In the genomic region with DNA sequence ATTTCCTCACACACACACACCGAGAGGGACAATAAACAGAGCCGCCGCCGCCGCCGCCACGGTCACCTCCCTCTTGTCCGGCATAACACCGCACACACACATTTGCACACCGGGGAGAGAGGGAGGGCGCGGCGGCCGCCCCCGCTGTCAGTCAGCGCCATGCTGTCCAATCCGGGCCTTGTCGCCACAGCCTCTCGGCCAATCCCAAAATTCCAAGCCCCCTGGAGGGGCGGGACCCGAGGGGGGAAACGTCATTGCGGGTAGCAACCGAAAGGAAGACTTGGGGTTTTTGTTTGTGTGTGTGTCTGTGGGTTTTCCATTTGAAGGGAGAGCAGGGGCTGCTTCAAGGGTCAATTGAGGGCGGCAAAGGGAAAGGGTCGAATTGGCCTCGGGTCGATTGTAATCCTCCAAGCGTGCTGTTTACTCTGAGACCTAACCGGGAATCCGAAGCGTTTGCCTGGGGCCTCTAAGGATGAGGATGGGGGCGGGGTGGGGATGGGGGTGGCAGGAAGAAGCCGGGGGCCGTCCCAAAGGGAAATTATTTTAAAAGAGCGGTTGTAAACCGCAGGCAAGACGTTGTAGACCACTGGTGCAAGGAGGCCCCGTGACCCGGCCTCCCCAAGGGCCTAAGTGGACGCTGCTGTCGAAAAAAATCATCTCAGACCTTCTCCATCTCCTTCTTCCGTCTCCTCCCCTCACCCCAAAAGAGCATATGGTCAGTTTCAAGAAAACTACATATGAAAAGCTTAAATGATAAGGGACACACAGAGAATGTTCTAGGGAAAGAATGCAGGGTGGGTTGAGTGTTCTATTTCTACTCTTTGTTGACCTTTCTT, we compare ENCODE assay signal across 8 cellular contexts. TPM values are rescaled to one million over a fixed set of nuclear protein-coding genes. Genes with fewer than 3 reads are reported as not detected.
DNase-seq lines count a peak whose midpoint lies in the region; ATAC-seq, FAIRE-seq and TF ChIP-seq lines count a peak whose summit lies in the region.

A gene with protein sequence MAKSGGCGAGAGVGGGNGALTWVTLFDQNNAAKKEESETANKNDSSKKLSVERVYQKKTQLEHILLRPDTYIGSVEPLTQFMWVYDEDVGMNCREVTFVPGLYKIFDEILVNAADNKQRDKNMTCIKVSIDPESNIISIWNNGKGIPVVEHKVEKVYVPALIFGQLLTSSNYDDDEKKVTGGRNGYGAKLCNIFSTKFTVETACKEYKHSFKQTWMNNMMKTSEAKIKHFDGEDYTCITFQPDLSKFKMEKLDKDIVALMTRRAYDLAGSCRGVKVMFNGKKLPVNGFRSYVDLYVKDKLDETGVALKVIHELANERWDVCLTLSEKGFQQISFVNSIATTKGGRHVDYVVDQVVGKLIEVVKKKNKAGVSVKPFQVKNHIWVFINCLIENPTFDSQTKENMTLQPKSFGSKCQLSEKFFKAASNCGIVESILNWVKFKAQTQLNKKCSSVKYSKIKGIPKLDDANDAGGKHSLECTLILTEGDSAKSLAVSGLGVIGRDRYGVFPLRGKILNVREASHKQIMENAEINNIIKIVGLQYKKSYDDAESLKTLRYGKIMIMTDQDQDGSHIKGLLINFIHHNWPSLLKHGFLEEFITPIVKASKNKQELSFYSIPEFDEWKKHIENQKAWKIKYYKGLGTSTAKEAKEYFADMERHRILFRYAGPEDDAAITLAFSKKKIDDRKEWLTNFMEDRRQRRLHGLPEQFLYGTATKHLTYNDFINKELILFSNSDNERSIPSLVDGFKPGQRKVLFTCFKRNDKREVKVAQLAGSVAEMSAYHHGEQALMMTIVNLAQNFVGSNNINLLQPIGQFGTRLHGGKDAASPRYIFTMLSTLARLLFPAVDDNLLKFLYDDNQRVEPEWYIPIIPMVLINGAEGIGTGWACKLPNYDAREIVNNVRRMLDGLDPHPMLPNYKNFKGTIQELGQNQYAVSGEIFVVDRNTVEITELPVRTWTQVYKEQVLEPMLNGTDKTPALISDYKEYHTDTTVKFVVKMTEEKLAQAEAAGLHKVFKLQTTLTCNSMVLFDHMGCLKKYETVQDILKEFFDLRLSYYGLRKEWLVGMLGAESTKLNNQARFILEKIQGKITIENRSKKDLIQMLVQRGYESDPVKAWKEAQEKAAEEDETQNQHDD (N-terminal part only) (minus strand): TSS at position 98 of the 836 bp plus-strand sequence. CDS start 610 bp downstream, outside the sequence.

- no peaks in the 10 kb centered on the region for H3K36me3 ChIP-seq in adipocyte (ENCODE audit: control insufficient read depth, insufficient read depth, low read length, severe bottlenecking)
- H3K36me3 ChIP-seq in pancreas = no peaks in the 10 kb centered on the region
- H3K36me3 ChIP-seq in tibial artery = no peaks in the 10 kb centered on the region

- 1 to 2% methylated on average over 37 to 43 of the region's 43 CpGs for WGBS in pancreas, 2 donors

- no peak for TF ChIP-seq CTCF in GM12865 (IDR thresholded peaks at IDR 0.05; ENCODE audit: insufficient read depth, low read depth, low read length, missing control alignments)
- no peak for TF ChIP-seq CTCF in pancreas (IDR thresholded peaks at IDR 0.05)
- TF ChIP-seq CTCF in tibial artery (IDR thresholded peaks at IDR 0.05) = no peak

- peak within 1 kb of the TSS; percentile 95 for H3K9ac ChIP-seq in adipocyte (ENCODE audit: low read length)

- H3K9me3 ChIP-seq in adipocyte (ENCODE audit: control insufficient read depth, low read length) (no peaks in the 10 kb centered on the region), pancreas (no peaks in the 10 kb centered on the region), tibial artery (no peaks in the 10 kb centered on the region)

- H3K27me3 ChIP-seq in adipocyte (replicated peaks; ENCODE audit: control insufficient read depth, insufficient read depth, low read length) (no peaks in the 10 kb centered on the region), pancreas (no peaks in the 10 kb centered on the region), tibial artery (no peaks in the 10 kb centered on the region)

- peak; percentile 78 for FAIRE-seq in pancreas (lab: Jason Lieb, UNC)

- H3K27ac ChIP-seq in pancreas (peak within 1 kb of the TSS; percentile 82 to 97 (median 94)), tibial artery (peak within 1 kb of the TSS; percentile 87 to 98)

- H3K4me1 ChIP-seq in adipocyte (ENCODE audit: control insufficient read depth, insufficient read depth, low read length) = peaks cover 20% of the 10 kb centered on the region
- H3K4me1 ChIP-seq in pancreas = peaks cover 25 to 29% (median 26%) of the 10 kb centered on the region in 3 donors
- peaks cover 0 to 32% (median 21%) of the 10 kb centered on the region in 4 donors for H3K4me1 ChIP-seq in tibial artery

- DNase-seq in GM12865 (ENCODE audit: low read depth) (peak; percentile 98), NCI-H1417 treated with DMSO at 0.1 percent for 48 hours (lab: John Stamatoyannopoulos, UW) (peak; percentile 63), T follicular helper cell (ENCODE audit: low read depth) (peak; percentile 91), adipocyte (ENCODE audit: low read depth) (peak; percentile 98), Right ventricle myocardium superior (peak; percentile 97), pancreas (peak; percentile 93 to 97 (median 96)), tibial artery (peak; percentile 96 to 98)

- H3K4me3 ChIP-seq in GM12865 (ENCODE audit: low read depth, low read length) (peak within 1 kb of the TSS; percentile 82), adipocyte (ENCODE audit: low read length) (peak within 1 kb of the TSS; percentile 87), pancreas (peak within 1 kb of the TSS; percentile 58 to 76 (median 66)), tibial artery (peak within 1 kb of the TSS; percentile 81 to 90)

- ATAC-seq in HG02763 (IDR thresholded peaks at IDR 0.05; ENCODE audit: unreplicated experiment) (peak; percentile 90), Right ventricle myocardium superior (ENCODE audit: poor library complexity) (peak; percentile 98), pancreas (peak; percentile 95 to 98 (median 96))

- intact Hi-C loops in Right ventricle myocardium superior (cut with DNase I) = loop anchor here (5.0 kb wide), 1 partner anchor 127 kb away; a partner anchor contains a TSS
- intact Hi-C loops in pancreas (cut with DNase I) = loop anchor here in 1 of 3 donors (10.0 kb wide), 1 partner anchor 120 kb away; a partner anchor contains a TSS
- intact Hi-C loops in tibial artery (cut with DNase I; ENCODE audit: low total_unique reads) = loop anchor here (5.0 kb wide), 1 partner anchor 117 kb away; a partner anchor contains a TSS

RNA-seq across cellular contexts. Expression of the gene that starts here (rescaled TPM):
- total RNA-seq in Right ventricle myocardium superior (84.3 TPM), pancreas (10 to 100 TPM; 28.9 to 67.7 (median 40.2) TPM)
- polyA plus RNA-seq in pancreas = 10 to 100 TPM; 17.7 to 48.6 TPM

Comparison
In these comparisons a context has a peak if more than half of its experiments do, and no peak if none do; other contexts are left out.
1. Peak in every context shown above with its lines: DNase-seq, ATAC-seq, H3K4me3 ChIP-seq and H3K27ac ChIP-seq.